8 cellular contexts compared by ENCODE assay signal in the genomic region with DNA sequence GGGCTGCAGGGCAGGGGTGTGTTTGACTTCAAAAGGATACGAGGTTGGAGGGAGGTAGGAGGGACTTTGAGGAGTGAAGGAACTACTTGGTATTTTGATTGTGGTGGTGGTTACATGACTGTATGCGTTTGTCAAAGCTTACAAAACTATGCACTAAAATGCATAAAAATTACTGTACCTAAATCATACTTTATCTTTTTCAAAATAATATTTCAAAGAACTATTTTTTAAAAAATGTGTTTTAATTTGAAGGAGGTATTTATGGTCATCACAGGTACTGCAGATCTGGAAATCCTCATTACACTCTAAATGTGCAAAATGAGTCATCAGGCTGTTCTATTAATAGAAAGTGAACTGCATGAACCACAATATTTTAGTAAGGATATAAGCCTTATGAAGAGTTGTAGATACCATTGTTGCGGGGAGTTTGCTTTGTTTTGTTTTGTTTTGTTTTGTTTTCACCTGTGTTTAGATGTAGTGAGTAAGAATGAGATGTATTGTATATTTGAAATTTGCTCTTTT.
A peak's percentile ranks its signal among the peaks of the same experiment; 100 is the strongest.
DNase-seq lines count a peak whose midpoint lies in the region; ATAC-seq and TF ChIP-seq lines count a peak whose summit lies in the region.

No MANE protein-coding gene starts in this region.

- POLR2A ChIA-PET in activated naive CD8-positive, alpha-beta T cell treated with anti-CD3 and anti-CD28 coated beads, Interleukin-2, amount 10 ng/mL, durations not matched to agents 7 days and 5 days (lab: Charles Lee), result interaction anchor here (1.1 kb wide), 1 partner anchor 115 kb away, joined by 3 read pairs; no protein-coding TSS in a partner anchor

- H3K36me3 ChIP-seq in endodermal cell (ENCODE audit: control insufficient read depth, insufficient read depth, low read length) (no peaks in the 10 kb centered on the region), colonic mucosa (no peaks in the 10 kb centered on the region)

- H3K9ac ChIP-seq in endodermal cell (ENCODE audit: extremely low read depth, low read length, poor library complexity, severe bottlenecking), result no peak overlapping the region
- no peak overlapping the region for H3K9ac ChIP-seq in colonic mucosa (ENCODE audit: low read depth in 2 of 2, low read length in 2 of 2)

- no peaks in the 10 kb centered on the region for H3K9me3 Mint-ChIP-seq in activated naive CD8-positive, alpha-beta T cell treated with anti-CD3 and anti-CD28 coated beads, Interleukin-2, amount 10 ng/mL, durations not matched to agents 7 days and 5 days
- H3K9me3 Mint-ChIP-seq in endodermal cell, result no peaks in the 10 kb centered on the region

- H3K4me3 Mint-ChIP-seq in activated naive CD8-positive, alpha-beta T cell treated with anti-CD3 and anti-CD28 coated beads, Interleukin-2, amount 10 ng/mL, durations not matched to agents 7 days and 5 days, result peak overlapping the region; percentile 14
- no peak overlapping the region for H3K4me3 Mint-ChIP-seq in endodermal cell

- H3K27me3 Mint-ChIP-seq in activated naive CD8-positive, alpha-beta T cell treated with anti-CD3 and anti-CD28 coated beads, Interleukin-2, amount 10 ng/mL, durations not matched to agents 7 days and 5 days, result peaks cover 4% of the 10 kb centered on the region
- H3K27me3 Mint-ChIP-seq in endodermal cell (ENCODE audit: insufficient read depth), result no peaks in the 10 kb centered on the region

- ATAC-seq in GM19035 (IDR thresholded peaks at IDR 0.05; ENCODE audit: unreplicated experiment) (peak; percentile 62), HG03378 (IDR thresholded peaks at IDR 0.05; ENCODE audit: unreplicated experiment) (peak; percentile 79)
- peak; percentile 80 for ATAC-seq in activated naive CD8-positive, alpha-beta T cell treated with anti-CD3 and anti-CD28 coated beads, Interleukin-2, amount 10 ng/mL, durations not matched to agents 7 days and 5 days (ENCODE audit: low read depth)

- WGBS in endodermal cell (ENCODE audit: insufficient coverage in 1 of 2, insufficient read length in 1 of 2), 2 experiments, result 79 to 100% methylated on average over 1 to 2 of the region's 3 CpGs

- H3K4me1 ChIP-seq in endodermal cell (ENCODE audit: control insufficient read depth, insufficient read depth, low read length) (peaks cover 12% of the 10 kb centered on the region), colonic mucosa (no peaks in the 10 kb centered on the region)

- peak overlapping the region; percentile 3 for H3K27ac Mint-ChIP-seq in activated naive CD8-positive, alpha-beta T cell treated with anti-CD3 and anti-CD28 coated beads, Interleukin-2, amount 10 ng/mL, durations not matched to agents 7 days and 5 days
- no peak overlapping the region for H3K27ac Mint-ChIP-seq in endodermal cell

- H3K4me1 Mint-ChIP-seq in activated naive CD8-positive, alpha-beta T cell treated with anti-CD3 and anti-CD28 coated beads, Interleukin-2, amount 10 ng/mL, durations not matched to agents 7 days and 5 days, result peaks cover 18% of the 10 kb centered on the region
- H3K4me1 Mint-ChIP-seq in endodermal cell, result peaks cover 18% of the 10 kb centered on the region

- no peak overlapping the region for H3K4me3 ChIP-seq in endodermal cell (ENCODE audit: low read length)
- no peak overlapping the region for H3K4me3 ChIP-seq in colonic mucosa

- H3K27me3 ChIP-seq in endodermal cell (ENCODE audit: control insufficient read depth, insufficient read depth, low read length, poor library complexity, severe bottlenecking) (no peaks in the 10 kb centered on the region), colonic mucosa (no peaks in the 10 kb centered on the region)

- H3K36me3 Mint-ChIP-seq in activated naive CD8-positive, alpha-beta T cell treated with anti-CD3 and anti-CD28 coated beads, Interleukin-2, amount 10 ng/mL, durations not matched to agents 7 days and 5 days, result no peaks in the 10 kb centered on the region
- no peaks in the 10 kb centered on the region for H3K36me3 Mint-ChIP-seq in endodermal cell (ENCODE audit: low read depth)

- intact Hi-C loops in colonic mucosa (cut with DNase I), result no loop called here

- TF ChIP-seq CTCF in endodermal cell (conservative IDR thresholded peaks at IDR 0.05) (no peak), colonic mucosa (IDR thresholded peaks at IDR 0.05) (no peak)

- H3K9me3 ChIP-seq in endodermal cell (ENCODE audit: control insufficient read depth, low read length) (no peaks in the 10 kb centered on the region), colonic mucosa (no peaks in the 10 kb centered on the region)

- peak; percentile 79 for DNase-seq in AG08395 (ENCODE audit: low spot score)
- DNase-seq in activated naive CD8-positive, alpha-beta T cell treated with anti-CD3 and anti-CD28 coated beads, Interleukin-2, amount 10 ng/mL, durations not matched to agents 7 days and 5 days, result no peak
- DNase-seq in iris pigment epithelial cell (ENCODE audit: low read depth), result peak; percentile 73
- DNase-seq in GM19238 (ENCODE audit: insufficient read length, low spot score), result no peak
- no peak for DNase-seq in endodermal cell
- no peak for DNase-seq in colonic mucosa

- H3K27ac ChIP-seq in endodermal cell (ENCODE audit: low read depth, low read length), result no peak overlapping the region
- no peak overlapping the region for H3K27ac ChIP-seq in colonic mucosa

Comparison
In these comparisons a context has a peak if more than half of its experiments do, and no peak if none do; other contexts are left out.
1. DNase-seq: peak in AG08395 (single experiment) and iris pigment epithelial cell (single experiment); none in activated naive CD8-positive, alpha-beta T cell treated with anti-CD3 and anti-CD28 coated beads, Interleukin-2, amount 10 ng/mL, durations not matched to agents 7 days and 5 days (single experiment), GM19238 (single experiment), endodermal cell (single experiment) and colonic mucosa (single experiment).
2. Peak in every context shown above with its lines, with median percentiles within 50 percentile points of each other: ATAC-seq.